ENCODE assay signal across 17 cellular contexts in the genomic region with DNA sequence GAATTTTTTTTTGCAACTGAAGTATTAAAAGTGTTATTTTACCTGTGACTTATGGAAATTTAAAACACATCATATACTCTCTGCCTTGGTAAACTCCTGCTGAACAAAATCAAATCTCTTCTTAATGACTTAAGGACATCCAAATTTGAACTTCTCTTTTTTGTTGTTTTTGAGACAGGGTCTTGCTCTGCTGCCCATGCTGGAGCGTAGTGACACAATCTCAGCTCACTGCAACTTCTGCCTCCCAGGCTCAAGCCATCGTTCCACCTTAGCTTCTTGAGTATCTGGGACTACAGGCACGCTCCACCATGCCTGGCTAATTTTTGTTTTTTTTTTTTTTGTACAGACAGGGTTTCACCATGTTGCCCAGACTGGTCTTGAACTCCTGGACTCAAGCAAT. TPM values are rescaled to one million over a fixed set of nuclear protein-coding genes. Genes with fewer than 3 reads are reported as not detected.
DNase-seq lines count a peak whose midpoint lies in the region; ATAC-seq, FAIRE-seq and TF ChIP-seq lines count a peak whose summit lies in the region.
"Had no signal": no experiment of that assay in that cellular context is flagged by ENCODE, and none has a peak within 500 bp of the region (broad histone marks: within the 10 kb centered on the region; RNA-seq: fewer than 3 reads in every experiment).

No MANE protein-coding gene starts in this region.

- H3K27ac Mint-ChIP-seq in CD4-positive, alpha-beta T cell: peak overlapping the region; percentile 21
- H3K27ac Mint-ChIP-seq in glutamatergic neuron (ENCODE audit: unreplicated experiment): no peak overlapping the region
- H3K27ac Mint-ChIP-seq in stimulated activated naive B cell treated with anti-CD40 and anti-IgM and Interleukin-4, amounts not matched to agents 10 μg/mL and 1 μg/mL and 100 μg/mL, for 72 hours: peak overlapping the region; percentile 78
- no peak overlapping the region for H3K27ac Mint-ChIP-seq in activated T-helper 17 cell treated with anti-CD3 and anti-CD28 coated beads, Interleukin-2, amount 50 U/mL, for 72 hours
- H3K27ac Mint-ChIP-seq: IgD-negative memory B cell had no signal

- H3K9me3 ChIP-seq in CD4-positive, alpha-beta T cell (ENCODE audit: control insufficient read depth, low read length): no peaks in the 10 kb centered on the region

- TF ChIP-seq CTCF in CD4-positive, alpha-beta T cell (IDR thresholded peaks at IDR 0.05): no peak
- TF ChIP-seq CTCF in GM10266 (IDR thresholded peaks at IDR 0.05; ENCODE audit: control insufficient read depth, insufficient read depth, low read depth, missing control alignments) (peak; percentile 3), glutamatergic neuron (IDR thresholded peaks at IDR 0.05; ENCODE audit: partially characterized antibody, unreplicated experiment) (peak; percentile 1)

- no peaks in the 10 kb centered on the region for H3K27me3 ChIP-seq in CD4-positive, alpha-beta T cell (ENCODE audit: control insufficient read depth, insufficient read depth, low read length)

- H3K4me1 Mint-ChIP-seq in CD4-positive, alpha-beta T cell (ENCODE audit: low read depth): peaks cover 47% of the 10 kb centered on the region
- H3K4me1 Mint-ChIP-seq in glutamatergic neuron (ENCODE audit: low read depth, unreplicated experiment): no peaks in the 10 kb centered on the region
- peaks cover 12 to 22% of the 10 kb centered on the region in 2 donors for H3K4me1 Mint-ChIP-seq in stimulated activated naive B cell treated with anti-CD40 and anti-IgM and Interleukin-4, amounts not matched to agents 10 μg/mL and 1 μg/mL and 100 μg/mL, for 72 hours
- H3K4me1 Mint-ChIP-seq in activated T-helper 17 cell treated with anti-CD3 and anti-CD28 coated beads, Interleukin-2, amount 50 U/mL, for 72 hours: peaks cover 10% of the 10 kb centered on the region

- CTCF ChIA-PET in CD4-positive, alpha-beta T cell (lab: Charles Lee): interaction anchor here (1.1 kb wide), 1 partner anchor 84 kb away, joined by 3 read pairs; no protein-coding TSS in a partner anchor

- H3K27me3 Mint-ChIP-seq in CD4-positive, alpha-beta T cell: no peaks in the 10 kb centered on the region
- no peaks in the 10 kb centered on the region for H3K27me3 Mint-ChIP-seq in glutamatergic neuron (ENCODE audit: unreplicated experiment)
- no peaks in the 10 kb centered on the region for H3K27me3 Mint-ChIP-seq in stimulated activated naive B cell treated with anti-CD40 and anti-IgM and Interleukin-4, amounts not matched to agents 10 μg/mL and 1 μg/mL and 100 μg/mL, for 72 hours
- H3K27me3 Mint-ChIP-seq in activated T-helper 17 cell treated with anti-CD3 and anti-CD28 coated beads, Interleukin-2, amount 50 U/mL, for 72 hours: no peaks in the 10 kb centered on the region
- H3K27me3 Mint-ChIP-seq: CD4-positive, alpha-beta memory T cell had no signal

- no peak for DNase-seq in CD4-positive, alpha-beta T cell
- DNase-seq in GM10266 (ENCODE audit: extremely low spot score): no peak
- DNase-seq in glutamatergic neuron: no peak
- DNase-seq in stimulated activated naive B cell treated with anti-CD40 and anti-IgM and Interleukin-4, amounts not matched to agents 10 μg/mL and 1 μg/mL and 100 μg/mL, for 72 hours: no peak
- no peak for DNase-seq in H54 (ENCODE audit: insufficient read length, low spot score)
- DNase-seq: DMS 273 treated with DMSO at 0.1 percent for 48 hours, GM23248, HCEC 1CT had no signal

- no peak for TF ChIP-seq POLR2A in H54 (IDR thresholded peaks at IDR 0.05; ENCODE audit: low read depth, low read length)

- ATAC-seq in CD4-positive, alpha-beta T cell (ENCODE audit: poor library complexity): no peak
- peak in 1 of 2 donors; percentile 55 for ATAC-seq in stimulated activated naive B cell treated with anti-CD40 and anti-IgM and Interleukin-4, amounts not matched to agents 10 μg/mL and 1 μg/mL and 100 μg/mL, for 72 hours (replicated peaks)
- ATAC-seq in HG03442 (IDR thresholded peaks at IDR 0.05; ENCODE audit: unreplicated experiment): no peak
- ATAC-seq in activated T-helper 17 cell treated with anti-CD3 and anti-CD28 coated beads, Interleukin-2, amount 50 U/mL, for 72 hours (replicated peaks): no peak

- POLR2A ChIA-PET in CD4-positive, alpha-beta T cell (lab: Charles Lee): interaction anchor here (0.7 to 1.4 kb wide), 2 partner anchors 12 to 329 kb away, joined by 4 to 5 read pairs; no protein-coding TSS in a partner anchor

- peaks cover 20% of the 10 kb centered on the region for H3K36me3 Mint-ChIP-seq in CD4-positive, alpha-beta T cell (ENCODE audit: low read depth)
- H3K36me3 Mint-ChIP-seq in glutamatergic neuron (ENCODE audit: unreplicated experiment): no peaks in the 10 kb centered on the region
- H3K36me3 Mint-ChIP-seq in stimulated activated naive B cell treated with anti-CD40 and anti-IgM and Interleukin-4, amounts not matched to agents 10 μg/mL and 1 μg/mL and 100 μg/mL, for 72 hours: peaks cover 10 to 17% of the 10 kb centered on the region in 2 donors
- H3K36me3 Mint-ChIP-seq in activated T-helper 17 cell treated with anti-CD3 and anti-CD28 coated beads, Interleukin-2, amount 50 U/mL, for 72 hours (ENCODE audit: low read depth): peaks cover 45% of the 10 kb centered on the region
- H3K36me3 Mint-ChIP-seq: IgD-negative memory B cell had no signal

- H3K9me3 Mint-ChIP-seq in CD4-positive, alpha-beta T cell: no peaks in the 10 kb centered on the region
- no peaks in the 10 kb centered on the region for H3K9me3 Mint-ChIP-seq in glutamatergic neuron (ENCODE audit: unreplicated experiment)
- H3K9me3 Mint-ChIP-seq in stimulated activated naive B cell treated with anti-CD40 and anti-IgM and Interleukin-4, amounts not matched to agents 10 μg/mL and 1 μg/mL and 100 μg/mL, for 72 hours: no peaks in the 10 kb centered on the region
- no peaks in the 10 kb centered on the region for H3K9me3 Mint-ChIP-seq in activated T-helper 17 cell treated with anti-CD3 and anti-CD28 coated beads, Interleukin-2, amount 50 U/mL, for 72 hours
- H3K9me3 Mint-ChIP-seq: CD4-positive, alpha-beta memory T cell; IgD-negative memory B cell had no signal

- no peak overlapping the region for H3K4me3 Mint-ChIP-seq in CD4-positive, alpha-beta T cell
- H3K4me3 Mint-ChIP-seq in glutamatergic neuron (ENCODE audit: unreplicated experiment): no peak overlapping the region
- peak overlapping the region in 1 of 2 donors; percentile 19 for H3K4me3 Mint-ChIP-seq in stimulated activated naive B cell treated with anti-CD40 and anti-IgM and Interleukin-4, amounts not matched to agents 10 μg/mL and 1 μg/mL and 100 μg/mL, for 72 hours
- no peak overlapping the region for H3K4me3 Mint-ChIP-seq in activated T-helper 17 cell treated with anti-CD3 and anti-CD28 coated beads, Interleukin-2, amount 50 U/mL, for 72 hours
- H3K4me3 Mint-ChIP-seq: IgD-negative memory B cell had no signal

- intact Hi-C loops in CD4-positive, alpha-beta T cell (cut with DNase I, micrococcal nuclease): no loop called here

- H3K27ac ChIP-seq in CD4-positive, alpha-beta T cell (ENCODE audit: low read depth, low read length): no peak overlapping the region
- H3K27ac ChIP-seq: C4-2B, GM23248 had no signal

- no peak for FAIRE-seq in H54 (lab: Jason Lieb, UNC)
- FAIRE-seq: GM19239 had no signal

RNA-seq across cellular contexts. Expression of a gene that starts 56.1 kb away (rescaled TPM):
- 10 to 100 TPM; 92.0 to 95.1 TPM for total RNA-seq in CD4-positive, alpha-beta T cell
- total RNA-seq in glutamatergic neuron (ENCODE audit: unreplicated experiment): not detected
- total RNA-seq in activated T-helper 17 cell treated with anti-CD3 and anti-CD28 coated beads, Interleukin-2, amount 50 U/mL, for 72 hours: 100 to 1,000 TPM in 1 of 2 donors, 10 to 100 TPM in 1; 71.4 to 103 TPM
- total RNA-seq: G401, GM23248, H4, HepG2 had no signal

Comparison
In these comparisons a context has a peak if more than half of its experiments do, and no peak if none do; other contexts are left out.
1. H3K27ac Mint-ChIP-seq: peak in CD4-positive, alpha-beta T cell (single experiment) and stimulated activated naive B cell treated with anti-CD40 and anti-IgM and Interleukin-4, amounts not matched to agents 10 μg/mL and 1 μg/mL and 100 μg/mL, for 72 hours (single experiment); none in glutamatergic neuron (single experiment) and activated T-helper 17 cell treated with anti-CD3 and anti-CD28 coated beads, Interleukin-2, amount 50 U/mL, for 72 hours (single experiment).
2. RNA of a gene that starts 56.1 kb away (total RNA-seq): 71.4 to 103 TPM in activated T-helper 17 cell treated with anti-CD3 and anti-CD28 coated beads, Interleukin-2, amount 50 U/mL, for 72 hours and 92.0 to 95.1 TPM in CD4-positive, alpha-beta T cell; not detected in glutamatergic neuron (single experiment); every median in the first group is over 10 times any median in the second.